20 cellular contexts compared by ENCODE assay signal in the genomic region with DNA sequence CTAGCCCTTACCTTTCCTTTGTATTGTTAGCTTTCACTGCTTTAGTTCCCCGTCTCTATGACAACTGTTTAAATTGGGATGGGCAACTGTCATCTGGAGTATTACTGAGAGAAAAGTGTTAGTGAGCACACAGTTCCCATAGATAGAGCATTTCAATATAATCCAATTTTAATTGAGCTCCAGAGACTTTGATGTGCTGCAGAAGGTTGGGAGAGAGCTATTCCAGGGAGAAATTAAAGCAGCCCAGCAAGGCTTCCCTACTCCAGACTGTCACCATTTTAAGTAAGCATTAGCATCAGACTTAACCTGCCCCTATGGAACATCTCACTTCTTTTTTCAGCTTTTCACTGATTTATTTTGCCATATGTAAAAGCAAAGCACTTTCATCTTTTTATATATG. TPM values are rescaled to one million over a fixed set of nuclear protein-coding genes. Genes with fewer than 3 reads are reported as not detected.
DNase-seq lines count a peak whose midpoint lies in the region; TF ChIP-seq lines count a peak whose summit lies in the region.
"Had no signal": no experiment of that assay in that cellular context is flagged by ENCODE, and none has a peak within 500 bp of the region (broad histone marks: within the 10 kb centered on the region; RNA-seq: fewer than 3 reads in every experiment).

No MANE protein-coding gene starts in this region.

- peak overlapping the region; percentile 1 to 49 (median 11) for H3K4me3 Mint-ChIP-seq in brain
- H3K4me3 Mint-ChIP-seq: CD8-positive, alpha-beta memory T cell had no signal

- DNase-seq in Ammon's horn (ENCODE audit: low spot score) (peak; percentile 14), NCI-H1694 (lab: John Stamatoyannopoulos, UW) (peak; percentile 48), NCI-H69 (lab: John Stamatoyannopoulos, UW) (peak; percentile 21), OCI-M1 (lab: John Stamatoyannopoulos, UW) (no peak), hepatic stellate cell (ENCODE audit: low spot score) (no peak), SW 1271 (lab: John Stamatoyannopoulos, UW) (no peak)
- no peak for DNase-seq in stimulated activated CD8-positive, alpha-beta memory T cell treated with anti-CD3 and anti-CD28 coated beads, Interleukin-4, amount 100 ng/mL, for 48 hours
- DNase-seq: 8988T; Calu3; CD8-positive, alpha-beta memory T cell; DMS53; GDM1; Karpas-422; NCI-H2171; NCI-H446; NCI-H774; PC-3; Right ventricle myocardium superior had no signal

- peaks cover 62% of the 10 kb centered on the region for H3K4me1 Mint-ChIP-seq in brain
- H3K4me1 Mint-ChIP-seq: CD8-positive, alpha-beta memory T cell had no signal

- TF ChIP-seq CTCF in brain (conservative IDR thresholded peaks at IDR 0.05) = no peak

- peak overlapping the region; percentile 7 to 90 (median 16) for H3K27ac Mint-ChIP-seq in brain
- H3K27ac Mint-ChIP-seq: CD8-positive, alpha-beta memory T cell had no signal

- H3K36me3 Mint-ChIP-seq in brain = no peaks in the 10 kb centered on the region
- H3K36me3 Mint-ChIP-seq: CD8-positive, alpha-beta memory T cell had no signal

- no peaks in the 10 kb centered on the region for H3K27me3 Mint-ChIP-seq in brain
- H3K27me3 Mint-ChIP-seq: CD8-positive, alpha-beta memory T cell had no signal

- H3K9me3 Mint-ChIP-seq in brain = no peaks in the 10 kb centered on the region

RNA-seq across cellular contexts. Expression of gene MAB21L1, which starts 55.1 kb away (rescaled TPM):
- polyA plus RNA-seq in brain (ENCODE audit: insufficient read depth, low read depth, low replicate concordance) = 0.20 TPM
- polyA plus RNA-seq: CD8-positive, alpha-beta memory T cell; H1 had no signal

Comparison
In these comparisons a context has a peak if more than half of its experiments do, and no peak if none do; other contexts are left out.
1. DNase-seq: peak in Ammon's horn (single experiment), NCI-H1694 (single experiment) and NCI-H69 (single experiment); none in stimulated activated CD8-positive, alpha-beta memory T cell treated with anti-CD3 and anti-CD28 coated beads, Interleukin-4, amount 100 ng/mL, for 48 hours (single experiment), OCI-M1 (single experiment), hepatic stellate cell (single experiment) and SW 1271 (0 of 2).